16 cellular contexts compared by ENCODE assay signal in genomic region chr6:52186480-52186879, GRCh38. TPM values are rescaled to one million over a fixed set of nuclear protein-coding genes. Genes with fewer than 3 reads are reported as not detected.
DNase-seq lines count a peak whose midpoint lies in the region; ATAC-seq and TF ChIP-seq lines count a peak whose summit lies in the region.
"Had no signal": no experiment of that assay in that cellular context is flagged by ENCODE, and none has a peak within 500 bp of the region (broad histone marks: within the 10 kb centered on the region; RNA-seq: fewer than 3 reads in every experiment).

No MANE protein-coding gene starts in this region.

- TF ChIP-seq POLR2A in prostate gland (IDR thresholded peaks at IDR 0.05): no peak

- H3K9me3 Mint-ChIP-seq in activated T-helper 17 cell treated with anti-CD3 and anti-CD28 coated beads, Interleukin-2, amount 50 U/mL, for 72 hours: no peaks in the 10 kb centered on the region
- no peaks in the 10 kb centered on the region for H3K9me3 Mint-ChIP-seq in activated CD4-positive, alpha-beta T cell treated with anti-CD3 and anti-CD28 coated beads, Interleukin-2, amount 10 ng/mL, durations not matched to agents 24 days and 14 days
- H3K9me3 Mint-ChIP-seq: activated CD4-positive, alpha-beta memory T cell treated with anti-CD3 and anti-CD28 coated beads for 36 hours; brain had no signal

- ATAC-seq in GM18858 (IDR thresholded peaks at IDR 0.05; ENCODE audit: unreplicated experiment): peak; percentile 87
- peak; percentile 86 for ATAC-seq in GM21515 (IDR thresholded peaks at IDR 0.05; ENCODE audit: unreplicated experiment)
- ATAC-seq in HG03045 (IDR thresholded peaks at IDR 0.05; ENCODE audit: unreplicated experiment): peak; percentile 81
- ATAC-seq in activated T-helper 17 cell treated with anti-CD3 and anti-CD28 coated beads, Interleukin-2, amount 50 U/mL, for 72 hours (replicated peaks): peak; percentile 57
- ATAC-seq: HepG2 had no signal

- H3K9me3 ChIP-seq in prostate gland: no peaks in the 10 kb centered on the region
- H3K9me3 ChIP-seq: BE2C, Peyer's patch had no signal

- H3K4me3 ChIP-seq in prostate gland: no peak overlapping the region
- H3K4me3 ChIP-seq: Peyer's patch had no signal

- peak overlapping the region; percentile 43 for H3K4me3 Mint-ChIP-seq in activated T-helper 17 cell treated with anti-CD3 and anti-CD28 coated beads, Interleukin-2, amount 50 U/mL, for 72 hours
- no peak overlapping the region for H3K4me3 Mint-ChIP-seq in activated CD4-positive, alpha-beta T cell treated with anti-CD3 and anti-CD28 coated beads, Interleukin-2, amount 10 ng/mL, durations not matched to agents 24 days and 14 days
- H3K4me3 Mint-ChIP-seq: activated CD4-positive, alpha-beta memory T cell treated with anti-CD3 and anti-CD28 coated beads for 36 hours; brain had no signal

- no peaks in the 10 kb centered on the region for H3K27me3 ChIP-seq in prostate gland (replicated peaks; ENCODE audit: insufficient read depth)
- H3K27me3 ChIP-seq: Peyer's patch had no signal

- no peaks in the 10 kb centered on the region for H3K36me3 ChIP-seq in prostate gland
- H3K36me3 ChIP-seq: BE2C, Peyer's patch had no signal

- TF ChIP-seq CTCF in prostate gland (IDR thresholded peaks at IDR 0.05): no peak

- DNase-seq in SKM-1 treated with dmso at 0.1 percent for 144 hours (lab: John Stamatoyannopoulos, UW; ENCODE audit: unreplicated experiment): no peak
- DNase-seq in activated CD4-positive, alpha-beta T cell treated with anti-CD3 and anti-CD28 coated beads, Interleukin-2, amount 10 ng/mL, durations not matched to agents 24 days and 14 days: no peak
- DNase-seq in activated CD4-positive, alpha-beta T cell treated with anti-CD3 and anti-CD28 coated beads, Interleukin-2, amount 50 U/mL, for 1 hour: no peak
- DNase-seq in prostate gland (ENCODE audit: low spot score): no peak
- DNase-seq: activated CD4-positive, alpha-beta memory T cell treated with anti-CD3 and anti-CD28 coated beads for 36 hours; BE2C; NCI-H1092; NCI-H345; Peyer's patch had no signal

- H3K36me3 Mint-ChIP-seq in activated T-helper 17 cell treated with anti-CD3 and anti-CD28 coated beads, Interleukin-2, amount 50 U/mL, for 72 hours (ENCODE audit: low read depth): peaks cover 12% of the 10 kb centered on the region
- no peaks in the 10 kb centered on the region for H3K36me3 Mint-ChIP-seq in activated CD4-positive, alpha-beta T cell treated with anti-CD3 and anti-CD28 coated beads, Interleukin-2, amount 10 ng/mL, durations not matched to agents 24 days and 14 days (ENCODE audit: low read depth)
- H3K36me3 Mint-ChIP-seq: activated CD4-positive, alpha-beta memory T cell treated with anti-CD3 and anti-CD28 coated beads for 36 hours; brain had no signal

- H3K27ac ChIP-seq in prostate gland: no peak overlapping the region
- H3K27ac ChIP-seq: Peyer's patch had no signal

- peaks cover 28% of the 10 kb centered on the region for H3K27me3 Mint-ChIP-seq in activated T-helper 17 cell treated with anti-CD3 and anti-CD28 coated beads, Interleukin-2, amount 50 U/mL, for 72 hours
- peaks cover 58% of the 10 kb centered on the region for H3K27me3 Mint-ChIP-seq in activated CD4-positive, alpha-beta T cell treated with anti-CD3 and anti-CD28 coated beads, Interleukin-2, amount 10 ng/mL, durations not matched to agents 24 days and 14 days

- H3K27ac Mint-ChIP-seq in activated T-helper 17 cell treated with anti-CD3 and anti-CD28 coated beads, Interleukin-2, amount 50 U/mL, for 72 hours: no peak overlapping the region
- no peak overlapping the region for H3K27ac Mint-ChIP-seq in activated CD4-positive, alpha-beta T cell treated with anti-CD3 and anti-CD28 coated beads, Interleukin-2, amount 10 ng/mL, durations not matched to agents 24 days and 14 days
- H3K27ac Mint-ChIP-seq: activated CD4-positive, alpha-beta memory T cell treated with anti-CD3 and anti-CD28 coated beads for 36 hours; brain had no signal

- intact Hi-C loops in activated CD4-positive, alpha-beta T cell treated with anti-CD3 and anti-CD28 coated beads, Interleukin-2, amount 10 ng/mL, durations not matched to agents 24 days and 14 days (cut with micrococcal nuclease): no loop called here
- intact Hi-C loops in prostate gland (cut with DNase I): no loop called here

- 90% methylated on average over 5 of the region's 5 CpGs for WGBS in prostate gland

- peaks cover 9% of the 10 kb centered on the region for H3K4me1 Mint-ChIP-seq in activated T-helper 17 cell treated with anti-CD3 and anti-CD28 coated beads, Interleukin-2, amount 50 U/mL, for 72 hours
- no peaks in the 10 kb centered on the region for H3K4me1 Mint-ChIP-seq in activated CD4-positive, alpha-beta T cell treated with anti-CD3 and anti-CD28 coated beads, Interleukin-2, amount 10 ng/mL, durations not matched to agents 24 days and 14 days

- H3K4me1 ChIP-seq in prostate gland (replicated peaks): no peaks in the 10 kb centered on the region
- H3K4me1 ChIP-seq: BE2C, Peyer's patch had no signal

RNA-seq across cellular contexts. Expression of gene IL17A, which starts 0.3 kb away (rescaled TPM):
- total RNA-seq in activated T-helper 17 cell treated with anti-CD3 and anti-CD28 coated beads, Interleukin-2, amount 50 U/mL, for 72 hours: 100 to 1,000 TPM in 1 of 2 donors, 10 to 100 TPM in 1; 45.4 to 141 TPM
- not detected in 2 replicates for total RNA-seq in activated CD4-positive, alpha-beta T cell treated with anti-CD3 and anti-CD28 coated beads, Interleukin-2, amount 10 ng/mL, durations not matched to agents 24 days and 14 days
- total RNA-seq in prostate gland: not detected
- total RNA-seq: HepG2, Peyer's patch, skeletal muscle tissue had no signal

RNA-seq across cellular contexts. Expression of gene IL17F, which starts 57.8 kb away (rescaled TPM):
- 1,000 to 10,000 TPM in 1 of 2 donors, 100 to 1,000 TPM in 1; 295 to 3,317 TPM for total RNA-seq in activated T-helper 17 cell treated with anti-CD3 and anti-CD28 coated beads, Interleukin-2, amount 50 U/mL, for 72 hours
- total RNA-seq in activated CD4-positive, alpha-beta T cell treated with anti-CD3 and anti-CD28 coated beads, Interleukin-2, amount 10 ng/mL, durations not matched to agents 24 days and 14 days: not detected in 2 replicates
- total RNA-seq in prostate gland: not detected
- total RNA-seq: HepG2, Peyer's patch, skeletal muscle tissue had no signal

Comparison
In these comparisons a context has a peak if more than half of its experiments do, and no peak if none do; other contexts are left out.
1. RNA of gene IL17A, which starts 0.3 kb away (total RNA-seq): 45.4 to 141 TPM in activated T-helper 17 cell treated with anti-CD3 and anti-CD28 coated beads, Interleukin-2, amount 50 U/mL, for 72 hours; not detected in activated CD4-positive, alpha-beta T cell treated with anti-CD3 and anti-CD28 coated beads, Interleukin-2, amount 10 ng/mL, durations not matched to agents 24 days and 14 days and not detected in prostate gland; every median in the first group is over 10 times any median in the second.
2. RNA of gene IL17F, which starts 57.8 kb away (total RNA-seq): 295 to 3,317 TPM in activated T-helper 17 cell treated with anti-CD3 and anti-CD28 coated beads, Interleukin-2, amount 50 U/mL, for 72 hours; not detected in activated CD4-positive, alpha-beta T cell treated with anti-CD3 and anti-CD28 coated beads, Interleukin-2, amount 10 ng/mL, durations not matched to agents 24 days and 14 days and not detected in prostate gland; every median in the first group is over 100 times any median in the second.
3. Peak in every context shown above with its lines, with median percentiles within 50 percentile points of each other: ATAC-seq.